15 cellular contexts compared by ENCODE assay signal in genomic region chr1:29382851-29383588, GRCh38.
A peak's percentile ranks its signal among the peaks of the same experiment; 100 is the strongest.
DNase-seq lines count a peak whose midpoint lies in the region; ATAC-seq, FAIRE-seq and TF ChIP-seq lines count a peak whose summit lies in the region.
"Had no signal": no experiment of that assay in that cellular context is flagged by ENCODE, and none has a peak within 500 bp of the region (broad histone marks: within the 10 kb centered on the region; RNA-seq: fewer than 3 reads in every experiment).

No MANE protein-coding gene starts in this region.

- CTCF ChIA-PET in activated naive CD4-positive, alpha-beta T cell treated with anti-CD3 and anti-CD28 coated beads for 36 hours (lab: Charles Lee): no interaction called here

- ATAC-seq in T-helper 17 cell (no peak), left colon (no peak), HG02884 (IDR thresholded peaks at IDR 0.05; ENCODE audit: unreplicated experiment) (no peak)

- H4K20me1 ChIP-seq in astrocyte (ENCODE audit: insufficient read depth, low read length): no peaks in the 10 kb centered on the region

- H3K27me3 Mint-ChIP-seq in T-helper 17 cell (peaks cover 51% of the 10 kb centered on the region), astrocyte (ENCODE audit: low read depth, unreplicated experiment) (peaks cover 14% of the 10 kb centered on the region), glutamatergic neuron (ENCODE audit: unreplicated experiment) (peaks cover 10% of the 10 kb centered on the region), osteocyte (ENCODE audit: unreplicated experiment) (no peaks in the 10 kb centered on the region)
- H3K27me3 Mint-ChIP-seq in activated naive CD4-positive, alpha-beta T cell treated with anti-CD3 and anti-CD28 coated beads for 36 hours (ENCODE audit: low read depth): peaks cover 25% of the 10 kb centered on the region

- H3K27ac ChIP-seq in astrocyte (ENCODE audit: low read depth, low read length): peak overlapping the region; percentile 1

- peaks cover 5% of the 10 kb centered on the region for H3K36me3 Mint-ChIP-seq in T-helper 17 cell (ENCODE audit: low read depth)
- H3K36me3 Mint-ChIP-seq in astrocyte (ENCODE audit: low read depth, unreplicated experiment): no peaks in the 10 kb centered on the region
- peaks cover 15% of the 10 kb centered on the region for H3K36me3 Mint-ChIP-seq in glutamatergic neuron (ENCODE audit: unreplicated experiment)
- H3K36me3 Mint-ChIP-seq in osteocyte (ENCODE audit: unreplicated experiment): no peaks in the 10 kb centered on the region
- peaks cover 9% of the 10 kb centered on the region for H3K36me3 Mint-ChIP-seq in activated naive CD4-positive, alpha-beta T cell treated with anti-CD3 and anti-CD28 coated beads for 36 hours (ENCODE audit: low read depth)

- TF ChIP-seq CTCF in astrocyte (IDR thresholded peaks at IDR 0.05; ENCODE audit: insufficient read depth, low read depth, low read length) (no peak), glutamatergic neuron (IDR thresholded peaks at IDR 0.05; ENCODE audit: partially characterized antibody, unreplicated experiment) (no peak), osteocyte (IDR thresholded peaks at IDR 0.05) (no peak)

- peak overlapping the region; percentile 2 for H3K4me3 Mint-ChIP-seq in T-helper 17 cell
- H3K4me3 Mint-ChIP-seq in astrocyte (ENCODE audit: unreplicated experiment): no peak overlapping the region
- no peak overlapping the region for H3K4me3 Mint-ChIP-seq in glutamatergic neuron (ENCODE audit: unreplicated experiment)
- no peak overlapping the region for H3K4me3 Mint-ChIP-seq in osteocyte (ENCODE audit: unreplicated experiment)
- H3K4me3 Mint-ChIP-seq in activated naive CD4-positive, alpha-beta T cell treated with anti-CD3 and anti-CD28 coated beads for 36 hours: no peak overlapping the region
- H3K4me3 Mint-ChIP-seq: CD8-positive, alpha-beta memory T cell had no signal

- peaks cover 3% of the 10 kb centered on the region for H3K27me3 ChIP-seq in astrocyte (ENCODE audit: insufficient read depth, low read length)
- H3K27me3 ChIP-seq: MG63 had no signal

- DNase-seq in T-helper 17 cell (no peak), astrocyte (ENCODE audit: low read depth) (no peak), glutamatergic neuron (no peak), osteocyte (ENCODE audit: extremely low spot score, unreplicated experiment) (peak; percentile 69), left colon (no peak), SW 1271 (lab: John Stamatoyannopoulos, UW) (no peak)
- no peak for DNase-seq in activated naive CD4-positive, alpha-beta T cell treated with anti-CD3 and anti-CD28 coated beads for 36 hours
- DNase-seq: CD8-positive, alpha-beta memory T cell; NCI-H1105 treated with DMSO at 0.1 percent for 48 hours; NCI-H187; NCI-H510A treated with DMSO at 0.1 percent for 48 hours; SIG-M5 had no signal

- H3K36me3 ChIP-seq in astrocyte (ENCODE audit: insufficient read depth, low read length): no peaks in the 10 kb centered on the region
- H3K36me3 ChIP-seq: MG63 had no signal

- H3K9ac ChIP-seq in astrocyte (ENCODE audit: low read length): no peak overlapping the region

- no peak for FAIRE-seq in astrocyte (lab: Jason Lieb, UNC)
- FAIRE-seq: H54 had no signal

- H3K9me3 ChIP-seq in T-helper 17 cell (ENCODE audit: control insufficient read depth, low read length, poor library complexity, severe bottlenecking) (peaks cover 3% of the 10 kb centered on the region), astrocyte (ENCODE audit: insufficient read depth, low read depth, low read length) (peaks cover 3% of the 10 kb centered on the region)

- H3K79me2 ChIP-seq in astrocyte (ENCODE audit: insufficient read depth, low read length): no peaks in the 10 kb centered on the region

- H3K27ac Mint-ChIP-seq in T-helper 17 cell (no peak overlapping the region), astrocyte (ENCODE audit: unreplicated experiment) (no peak overlapping the region), glutamatergic neuron (ENCODE audit: unreplicated experiment) (peak overlapping the region; percentile 33), osteocyte (ENCODE audit: unreplicated experiment) (no peak overlapping the region)
- H3K27ac Mint-ChIP-seq in activated naive CD4-positive, alpha-beta T cell treated with anti-CD3 and anti-CD28 coated beads for 36 hours: no peak overlapping the region

- peak overlapping the region; percentile 62 for H2AFZ ChIP-seq in astrocyte (ENCODE audit: low read depth, low read length)

- H3K4me3 ChIP-seq in astrocyte (ENCODE audit: insufficient read depth, low read depth, low read length): no peak overlapping the region
- H3K4me3 ChIP-seq: MG63 had no signal

- peaks cover 14% of the 10 kb centered on the region for H3K4me1 ChIP-seq in astrocyte (ENCODE audit: insufficient read depth, low read length)

- peak overlapping the region; percentile 73 for H3K4me2 ChIP-seq in astrocyte (ENCODE audit: low read length)

- intact Hi-C loops in left colon (cut with DNase I, micrococcal nuclease): no loop called here
- intact Hi-C loops in activated naive CD4-positive, alpha-beta T cell treated with anti-CD3 and anti-CD28 coated beads for 36 hours (cut with micrococcal nuclease): no loop called here

- H3K9me3 Mint-ChIP-seq in astrocyte (ENCODE audit: unreplicated experiment) (peaks cover 12% of the 10 kb centered on the region), glutamatergic neuron (ENCODE audit: unreplicated experiment) (peaks cover 11% of the 10 kb centered on the region), osteocyte (ENCODE audit: unreplicated experiment) (peaks cover 25% of the 10 kb centered on the region)
- peaks cover 12% of the 10 kb centered on the region for H3K9me3 Mint-ChIP-seq in activated naive CD4-positive, alpha-beta T cell treated with anti-CD3 and anti-CD28 coated beads for 36 hours

- H3K4me1 Mint-ChIP-seq in T-helper 17 cell (no peaks in the 10 kb centered on the region), astrocyte (ENCODE audit: low read depth, unreplicated experiment) (peaks cover 10% of the 10 kb centered on the region), glutamatergic neuron (ENCODE audit: low read depth, unreplicated experiment) (peaks cover 7% of the 10 kb centered on the region), osteocyte (ENCODE audit: unreplicated experiment) (no peaks in the 10 kb centered on the region)
- H3K4me1 Mint-ChIP-seq in activated naive CD4-positive, alpha-beta T cell treated with anti-CD3 and anti-CD28 coated beads for 36 hours (ENCODE audit: low read depth): no peaks in the 10 kb centered on the region
- H3K4me1 Mint-ChIP-seq: CD8-positive, alpha-beta memory T cell had no signal
